ENCODE assay signal across 9 cellular contexts in the genomic region with DNA sequence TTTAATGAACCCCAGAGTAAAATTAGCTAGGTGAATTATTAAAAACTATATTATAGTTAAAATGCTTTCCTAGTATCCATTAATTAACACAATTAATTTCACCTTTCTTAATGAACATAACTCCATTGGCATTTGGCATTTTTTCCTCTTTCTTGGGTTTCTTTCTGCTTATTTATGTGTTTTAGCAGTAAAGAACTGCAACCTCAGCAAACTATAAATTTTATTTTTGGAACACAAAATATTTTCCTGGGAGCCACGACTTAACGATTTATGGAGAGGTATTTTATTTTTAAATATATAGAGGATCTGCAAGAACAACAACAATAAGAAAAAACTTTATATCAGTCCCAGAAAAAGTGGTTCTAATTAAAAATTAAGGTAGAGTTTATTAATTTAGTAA.
"Had no signal": no experiment of that assay in that cellular context is flagged by ENCODE, and none has a peak within 500 bp of the region (broad histone marks: within the 10 kb centered on the region; RNA-seq: fewer than 3 reads in every experiment).

No MANE protein-coding gene starts in this region.

- H3K4me3 Mint-ChIP-seq: GM23338, H9, IgD-negative memory B cell had no signal

- H3K27me3 Mint-ChIP-seq: IgD-negative memory B cell had no signal

- DNase-seq: H9, HCEC 1CT, Kasumi-1, KG1 had no signal

- H3K27ac ChIP-seq: HL-60 had no signal

- H3K4me2 ChIP-seq: GM23338 had no signal

- H3K9me3 Mint-ChIP-seq: GM23338, H9 had no signal

- ATAC-seq: GM23338 had no signal

- H3K27ac Mint-ChIP-seq: GM23338, H9, IgD-negative memory B cell had no signal

- H3K4me3 ChIP-seq: GM23338 had no signal

- FAIRE-seq: H1, H54 had no signal

- H2AFZ ChIP-seq: GM23338 had no signal

- H3K36me3 Mint-ChIP-seq: IgD-negative memory B cell had no signal

- H3K4me1 Mint-ChIP-seq: IgD-negative memory B cell had no signal
